Comparison of ENCODE assay signal across 2 cellular contexts in genomic region chr6:42527204-42527603, GRCh38.
TF ChIP-seq lines count a peak whose summit lies in the region.

No MANE protein-coding gene starts in this region.

TF ChIP-seq in HCT116, 20 proteins besides CTCF, POLR2A, EP300 and RAD21:
- TF ChIP-seq EZH2phosphoT487 (IDR thresholded peaks at IDR 0.05; ENCODE audit: borderline replicate concordance) (no peak), SP1 (IDR thresholded peaks at IDR 0.05; ENCODE audit: low read depth) (no peak), ELF1 (IDR thresholded peaks at IDR 0.05; ENCODE audit: borderline replicate concordance, low read depth) (no peak), EGR1 (IDR thresholded peaks at IDR 0.05; ENCODE audit: low read depth) (no peak), MAX (IDR thresholded peaks at IDR 0.05) (no peak), ZFX (IDR thresholded peaks at IDR 0.05) (no peak)
TF ChIP-seq in HCT116: peak in this region for 0.

TF ChIP-seq in H1, 55 proteins besides CTCF, POLR2A, EP300 and RAD21:
- TF ChIP-seq KDM1A (IDR thresholded peaks at IDR 0.05; ENCODE audit: borderline replicate concordance, low read length) (peak; percentile 45; the same call in 1 of the 2 replicates), BRCA1 (IDR thresholded peaks at IDR 0.05; ENCODE audit: low read depth, low read length) (no peak)
